In genomic region chr7:112248598-112248997, GRCh38 we compare ENCODE assay signal across 31 cellular contexts.
"Had no signal": no experiment of that assay in that cellular context is flagged by ENCODE, and none has a peak within 500 bp of the region (broad histone marks: within the 10 kb centered on the region; RNA-seq: fewer than 3 reads in every experiment).

No MANE protein-coding gene starts in this region.

- H3K36me3 Mint-ChIP-seq: activated naive CD4-positive, alpha-beta T cell treated with anti-CD3 and anti-CD28 coated beads, Interleukin-2, amount 50 U/mL, for 72 hours; WTC11 had no signal

- FAIRE-seq: colon had no signal

- DNase-seq: activated CD4-positive, alpha-beta memory T cell treated with anti-CD3 and anti-CD28 coated beads, Interleukin-2, amount 10 ng/mL, durations not matched to agents 7 days and 5 days; activated CD4-positive, alpha-beta T cell treated with anti-CD3 and anti-CD28 coated beads for 1 hour; activated CD4-positive, alpha-beta T cell treated with anti-CD3 and anti-CD28 coated beads for 4 hours; activated CD4-positive, alpha-beta T cell treated with anti-CD3 and anti-CD28 coated beads, Interleukin-2, amount 10 ng/mL, durations not matched to agents 7 days and 5 days; activated CD4-positive, alpha-beta T cell treated with anti-CD3 and anti-CD28 coated beads, Interleukin-2, amount 50 U/mL, for 4 hours; activated CD8-positive, alpha-beta memory T cell treated with anti-CD3 and anti-CD28 coated beads, Interleukin-2, amount 50 U/mL, for 48 hours; activated gamma-delta T cell; activated naive CD4-positive, alpha-beta T cell; activated naive CD4-positive, alpha-beta T cell treated with anti-CD3 and anti-CD28 coated beads, Interleukin-2, amount 10 ng/mL, durations not matched to agents 7 days and 5 days; activated naive CD8-positive, alpha-beta T cell treated with anti-CD3 and anti-CD28 coated beads, Interleukin-2, amount 10 ng/mL, durations not matched to agents 7 days and 5 days; activated T-cell treated with anti-CD3 and anti-CD28 coated beads for 4 hours; activated T-cell treated with anti-CD3 and anti-CD28 coated beads, Interleukin-2, amount 50 U/mL, for 24 hours; activated T-cell treated with anti-CD3 and anti-CD28 coated beads, Interleukin-2, amount 50 U/mL, for 72 hours; central memory CD4-positive, alpha-beta T cell; cortex of kidney; dermis blood vessel endothelial cell; effector CD4-positive, alpha-beta T cell; effector memory CD8-positive, alpha-beta T cell; erythroblast; heart right ventricle; T-helper 2 cell had no signal

- H3K27ac Mint-ChIP-seq: activated CD4-positive, alpha-beta memory T cell treated with anti-CD3 and anti-CD28 coated beads, Interleukin-2, amount 10 ng/mL, durations not matched to agents 7 days and 5 days; activated CD4-positive, alpha-beta T cell treated with anti-CD3 and anti-CD28 coated beads, Interleukin-2, amount 10 ng/mL, durations not matched to agents 7 days and 5 days; activated naive CD4-positive, alpha-beta T cell treated with anti-CD3 and anti-CD28 coated beads, Interleukin-2, amount 10 ng/mL, durations not matched to agents 7 days and 5 days; activated naive CD4-positive, alpha-beta T cell treated with anti-CD3 and anti-CD28 coated beads, Interleukin-2, amount 50 U/mL, for 72 hours; activated naive CD8-positive, alpha-beta T cell treated with anti-CD3 and anti-CD28 coated beads, Interleukin-2, amount 10 ng/mL, durations not matched to agents 7 days and 5 days; activated T-cell treated with anti-CD3 and anti-CD28 coated beads, Interleukin-2, amount 50 U/mL, for 24 hours; activated T-cell treated with anti-CD3 and anti-CD28 coated beads, Interleukin-2, amount 50 U/mL, for 72 hours; brain; effector memory CD8-positive, alpha-beta T cell; WTC11 had no signal

- H3K4me3 Mint-ChIP-seq: activated CD4-positive, alpha-beta memory T cell treated with anti-CD3 and anti-CD28 coated beads, Interleukin-2, amount 10 ng/mL, durations not matched to agents 7 days and 5 days; activated CD4-positive, alpha-beta T cell treated with anti-CD3 and anti-CD28 coated beads, Interleukin-2, amount 10 ng/mL, durations not matched to agents 7 days and 5 days; activated naive CD4-positive, alpha-beta T cell treated with anti-CD3 and anti-CD28 coated beads, Interleukin-2, amount 10 ng/mL, durations not matched to agents 7 days and 5 days; activated naive CD8-positive, alpha-beta T cell treated with anti-CD3 and anti-CD28 coated beads, Interleukin-2, amount 10 ng/mL, durations not matched to agents 7 days and 5 days; activated T-cell treated with anti-CD3 and anti-CD28 coated beads, Interleukin-2, amount 50 U/mL, for 24 hours; activated T-cell treated with anti-CD3 and anti-CD28 coated beads, Interleukin-2, amount 50 U/mL, for 72 hours; brain; effector memory CD8-positive, alpha-beta T cell had no signal

- H3K9me3 Mint-ChIP-seq: activated CD4-positive, alpha-beta T cell treated with anti-CD3 and anti-CD28 coated beads, Interleukin-2, amount 10 ng/mL, durations not matched to agents 7 days and 5 days; activated naive CD4-positive, alpha-beta T cell treated with anti-CD3 and anti-CD28 coated beads, Interleukin-2, amount 10 ng/mL, durations not matched to agents 7 days and 5 days; activated T-cell treated with anti-CD3 and anti-CD28 coated beads, Interleukin-2, amount 50 U/mL, for 72 hours; effector memory CD8-positive, alpha-beta T cell; WTC11 had no signal

- H3K27ac ChIP-seq: ascending aorta, breast epithelium, cardiac muscle cell, esophagus muscularis mucosa, foreskin keratinocyte, gastroesophageal sphincter, heart right ventricle had no signal

- ATAC-seq: activated naive CD4-positive, alpha-beta T cell treated with anti-CD3 and anti-CD28 coated beads, Interleukin-2, amount 50 U/mL, for 72 hours; activated T-cell treated with anti-CD3 and anti-CD28 coated beads, Interleukin-2, amount 50 U/mL, for 72 hours; effector memory CD8-positive, alpha-beta T cell; gastroesophageal sphincter; heart right ventricle had no signal

- H3K9me3 ChIP-seq: ascending aorta, breast epithelium, esophagus muscularis mucosa, gastroesophageal sphincter had no signal

- H3K4me3 ChIP-seq: ascending aorta, breast epithelium, cardiac muscle cell, esophagus muscularis mucosa, gastroesophageal sphincter, heart right ventricle had no signal

- H3K27me3 ChIP-seq: ascending aorta, breast epithelium, cardiac muscle cell, esophagus muscularis mucosa, foreskin keratinocyte, gastroesophageal sphincter, heart right ventricle had no signal

- H3K36me3 ChIP-seq: ascending aorta, breast epithelium, cardiac muscle cell, esophagus muscularis mucosa, gastroesophageal sphincter, heart right ventricle had no signal

- H3K27me3 Mint-ChIP-seq: activated CD4-positive, alpha-beta memory T cell treated with anti-CD3 and anti-CD28 coated beads, Interleukin-2, amount 10 ng/mL, durations not matched to agents 7 days and 5 days; activated CD4-positive, alpha-beta T cell treated with anti-CD3 and anti-CD28 coated beads, Interleukin-2, amount 10 ng/mL, durations not matched to agents 7 days and 5 days; activated naive CD4-positive, alpha-beta T cell treated with anti-CD3 and anti-CD28 coated beads, Interleukin-2, amount 10 ng/mL, durations not matched to agents 7 days and 5 days; activated naive CD8-positive, alpha-beta T cell treated with anti-CD3 and anti-CD28 coated beads, Interleukin-2, amount 10 ng/mL, durations not matched to agents 7 days and 5 days; activated T-cell treated with anti-CD3 and anti-CD28 coated beads, Interleukin-2, amount 50 U/mL, for 24 hours; brain; effector memory CD8-positive, alpha-beta T cell had no signal

- H3K4me1 ChIP-seq: ascending aorta, breast epithelium, esophagus muscularis mucosa, foreskin keratinocyte, gastroesophageal sphincter, heart right ventricle had no signal

- H3K4me1 Mint-ChIP-seq: activated CD4-positive, alpha-beta memory T cell treated with anti-CD3 and anti-CD28 coated beads, Interleukin-2, amount 10 ng/mL, durations not matched to agents 7 days and 5 days; activated naive CD4-positive, alpha-beta T cell treated with anti-CD3 and anti-CD28 coated beads, Interleukin-2, amount 10 ng/mL, durations not matched to agents 7 days and 5 days had no signal
